In the genomic region with DNA sequence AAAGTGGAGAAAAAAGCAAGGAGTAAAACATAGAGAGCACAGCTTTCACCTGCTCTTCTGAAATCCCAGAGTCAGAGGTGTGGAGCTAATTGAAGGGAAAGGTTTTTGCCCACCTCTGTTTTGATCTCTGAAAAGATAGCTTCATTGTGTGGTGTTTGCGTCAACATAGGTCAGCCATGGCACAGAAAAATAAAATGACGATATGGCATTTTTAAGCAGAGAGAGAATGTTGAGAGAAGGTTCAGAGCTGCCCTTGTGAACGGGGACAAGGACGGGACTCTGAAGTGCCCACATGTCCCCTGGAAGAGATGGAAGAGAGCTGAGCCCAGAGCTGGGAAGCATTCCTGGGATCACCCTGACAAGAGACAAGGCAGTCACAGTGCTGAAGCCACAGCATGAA, we compare ENCODE assay signal across 31 cellular contexts.
"Had no signal": no experiment of that assay in that cellular context is flagged by ENCODE, and none has a peak within 500 bp of the region (broad histone marks: within the 10 kb centered on the region; RNA-seq: fewer than 3 reads in every experiment).

No MANE protein-coding gene starts in this region.

- FAIRE-seq: pancreas had no signal

- H3K27me3 Mint-ChIP-seq: natural killer cell treated with Interleukin-12 subunit alpha and Interleukin-12 subunit beta and Interleukin-15 and Interleukin-18, amount 100 ng/mL, for 72 hours; stimulated activated memory B cell treated with anti-CD40 and anti-IgM and Interleukin-4, amounts not matched to agents 10 μg/mL and 1 μg/mL and 100 μg/mL, for 72 hours; stimulated activated naive CD8-positive, alpha-beta T cell treated with anti-CD3 and anti-CD28 coated beads, Interleukin-15, amount 100 ng/mL, for 72 hours; type B pancreatic cell had no signal

- H3K4me3 ChIP-seq: pancreas, prostate gland, skin epidermis, smooth muscle cell, spleen, suprapubic skin, testis, tibial artery, transverse colon, upper lobe of right lung, uterus had no signal

- H3K9me3 ChIP-seq: neutrophil, pancreas, prostate gland, suprapubic skin, testis, tibial artery, transverse colon, upper lobe of right lung, uterus had no signal

- H3K36me3 Mint-ChIP-seq: naive thymus-derived CD8-positive, alpha-beta T cell; natural killer cell treated with Interleukin-12 subunit alpha and Interleukin-12 subunit beta and Interleukin-15 and Interleukin-18, amount 100 ng/mL, for 72 hours; stimulated activated memory B cell treated with anti-CD40 and anti-IgM and Interleukin-4, amounts not matched to agents 10 μg/mL and 1 μg/mL and 100 μg/mL, for 72 hours; type B pancreatic cell had no signal

- H3K4me1 Mint-ChIP-seq: naive thymus-derived CD8-positive, alpha-beta T cell; nephron progenitor cell; neural crest cell; stimulated activated memory B cell treated with anti-CD40 and anti-IgM and Interleukin-4, amounts not matched to agents 10 μg/mL and 1 μg/mL and 100 μg/mL, for 72 hours; stimulated activated naive CD8-positive, alpha-beta T cell treated with anti-CD3 and anti-CD28 coated beads, Interleukin-15, amount 100 ng/mL, for 72 hours had no signal

- H3K36me3 ChIP-seq: neutrophil, pancreas, prostate gland, spleen, suprapubic skin, tibial artery, transverse colon, upper lobe of right lung, uterus had no signal

- H3K9me3 Mint-ChIP-seq: nephron progenitor cell, neural crest cell, type B pancreatic cell had no signal

- ATAC-seq: naive thymus-derived CD8-positive, alpha-beta T cell; natural killer cell treated with Interleukin-12 subunit alpha and Interleukin-12 subunit beta and Interleukin-15 and Interleukin-18, amount 100 ng/mL, for 72 hours; pancreas; right cardiac atrium; sciatic nerve; stimulated activated memory B cell treated with anti-CD40 and anti-IgM and Interleukin-4, amounts not matched to agents 10 μg/mL and 1 μg/mL and 100 μg/mL, for 72 hours; stimulated activated naive CD8-positive, alpha-beta T cell treated with anti-CD3 and anti-CD28 coated beads, Interleukin-15, amount 100 ng/mL, for 72 hours; stimulated activated naive CD8-positive, alpha-beta T cell treated with anti-CD3 and anti-CD28 coated beads, Interleukin-15, Interleukin-2, amounts not matched to agents 100 U/mL and 50 U/mL, for 24 hours; upper lobe of right lung had no signal

- H3K4me3 Mint-ChIP-seq: naive thymus-derived CD8-positive, alpha-beta T cell; natural killer cell treated with Interleukin-12 subunit alpha and Interleukin-12 subunit beta and Interleukin-15 and Interleukin-18, amount 100 ng/mL, for 72 hours; nephron progenitor cell; neural crest cell; stimulated activated memory B cell treated with anti-CD40 and anti-IgM and Interleukin-4, amounts not matched to agents 10 μg/mL and 1 μg/mL and 100 μg/mL, for 72 hours; stimulated activated naive CD8-positive, alpha-beta T cell treated with anti-CD3 and anti-CD28 coated beads, Interleukin-15, amount 100 ng/mL, for 72 hours; type B pancreatic cell had no signal

- H3K27ac Mint-ChIP-seq: naive thymus-derived CD8-positive, alpha-beta T cell; natural killer cell treated with Interleukin-12 subunit alpha and Interleukin-12 subunit beta and Interleukin-15 and Interleukin-18, amount 100 ng/mL, for 72 hours; nephron progenitor cell; stimulated activated memory B cell treated with anti-CD40 and anti-IgM and Interleukin-4, amounts not matched to agents 10 μg/mL and 1 μg/mL and 100 μg/mL, for 72 hours; stimulated activated naive CD8-positive, alpha-beta T cell treated with anti-CD3 and anti-CD28 coated beads, Interleukin-15, amount 100 ng/mL, for 72 hours; type B pancreatic cell had no signal

- DNase-seq: naive thymus-derived CD8-positive, alpha-beta T cell; nephron progenitor cell; nucleus accumbens; pancreas; retina; right cardiac atrium; spleen; stimulated activated CD4-positive, alpha-beta T cell treated with anti-CD3 and anti-CD28 coated beads, Interleukin-12 subunit alpha, Interleukin-12 subunit beta, amount 100 ng/mL, for 4 hours; stimulated activated CD4-positive, alpha-beta T cell treated with anti-CD3 and anti-CD28 coated beads, Interleukin-1b, Interleukin-23, amount 100 ng/mL, for 48 hours; stimulated activated CD4-positive, alpha-beta T cell treated with anti-CD3 and anti-CD28 coated beads, Interleukin-4, amount 100 ng/mL, for 1 hour; stimulated activated CD4-positive, alpha-beta T cell treated with anti-CD3 and anti-CD28 coated beads, Interleukin-4, amount 100 ng/mL, for 4 hours; stimulated activated CD8-positive, alpha-beta memory T cell treated with anti-CD3 and anti-CD28 coated beads, Interleukin-4, amount 100 ng/mL, for 48 hours; stimulated activated naive CD4-positive, alpha-beta T cell; stimulated activated naive CD8-positive, alpha-beta T cell treated with anti-CD3 and anti-CD28 coated beads, Interleukin-15, amount 100 ng/mL, for 72 hours; stimulated activated naive CD8-positive, alpha-beta T cell treated with anti-CD3 and anti-CD28 coated beads, Interleukin-15, Interleukin-2, amounts not matched to agents 100 U/mL and 50 U/mL, for 24 hours; substantia nigra; testis; tibial artery; transverse colon; upper lobe of right lung; uterus had no signal

- H3K27ac ChIP-seq: neutrophil, pancreas, prostate gland, skin epidermis, spleen, suprapubic skin, testis, tibial artery, transverse colon, upper lobe of right lung, uterus had no signal

- H3K4me1 ChIP-seq: pancreas, prostate gland, spleen, suprapubic skin, testis, tibial artery, transverse colon, upper lobe of right lung, uterus had no signal

- H3K27me3 ChIP-seq: neutrophil, pancreas, spleen, suprapubic skin, testis, tibial artery, transverse colon, upper lobe of right lung, uterus had no signal

- H3K4me2 ChIP-seq: smooth muscle cell had no signal
